8 cellular contexts compared by ENCODE assay signal in the genomic region with DNA sequence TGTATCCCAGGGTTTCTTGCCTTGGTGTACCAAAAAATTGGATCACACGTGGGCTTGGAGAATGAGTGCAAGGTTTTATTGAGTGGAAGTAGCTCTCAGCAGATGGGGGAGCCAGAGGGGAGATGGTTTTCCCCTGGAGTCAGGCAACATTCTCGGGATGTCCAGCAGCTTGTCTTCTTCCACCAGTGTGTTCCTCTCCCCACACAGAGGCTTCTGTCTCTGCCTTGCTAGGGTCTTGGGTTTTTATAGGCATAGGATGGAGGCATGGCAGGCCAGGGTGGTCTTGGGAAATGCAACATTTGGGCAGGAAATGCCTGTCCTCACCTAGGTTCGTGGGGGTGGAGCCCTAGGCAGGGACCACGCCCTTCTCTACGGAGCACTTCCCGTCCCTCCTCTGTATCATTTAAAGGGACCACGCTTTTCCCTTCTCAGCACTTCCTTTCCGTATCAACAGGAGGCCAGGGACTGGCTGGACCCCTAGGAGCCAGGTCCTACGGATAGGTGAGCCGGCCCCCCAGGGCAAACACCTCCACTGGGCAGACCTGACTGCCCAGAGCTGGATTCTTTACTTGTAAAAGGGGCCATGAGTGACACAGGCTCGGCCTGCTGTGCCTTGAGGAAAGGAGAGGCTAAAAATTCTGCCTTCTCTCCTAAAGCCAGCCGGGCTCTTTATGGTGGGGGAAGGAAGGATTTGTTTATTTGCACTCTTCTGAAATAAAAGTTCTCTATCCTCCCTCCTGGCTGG. TPM values are rescaled to one million over a fixed set of nuclear protein-coding genes. Genes with fewer than 3 reads are reported as not detected.
DNase-seq lines count a peak whose midpoint lies in the region; ATAC-seq and TF ChIP-seq lines count a peak whose summit lies in the region.

No MANE protein-coding gene starts in this region.

- peak; percentile 52 for DNase-seq in RWPE1 (ENCODE audit: low spot score)
- DNase-seq in activated T-helper 9 cell treated with anti-CD3 and anti-CD28 coated beads, Interleukin-2, amount 50 U/mL, for 16 hours (ENCODE audit: low read depth) = peak; percentile 47
- DNase-seq in Right ventricle myocardium superior = peak; percentile 80
- DNase-seq in renal cortical epithelial cell (ENCODE audit: low read depth) = peak; percentile 32
- no peak for DNase-seq in hippocampal formation (lab: John Stamatoyannopoulos, UW)
- DNase-seq in NCI-H2171 treated with DMSO at 0.1 percent for 48 hours (lab: John Stamatoyannopoulos, UW) = no peak

- peak overlapping the region; percentile 79 for H3K27ac ChIP-seq in RWPE1

- ATAC-seq in HG02642 (IDR thresholded peaks at IDR 0.05; ENCODE audit: poor library complexity, unreplicated experiment) (peak; percentile 54), Right ventricle myocardium superior (ENCODE audit: poor library complexity) (peak; percentile 82)

- POLR2A ChIA-PET in RWPE1 (lab: Yijun Ruan, JAX; ENCODE audit: low non-redundant PET) = no interaction called here

- peaks cover 26% of the 10 kb centered on the region for H3K4me1 ChIP-seq in ES-I3 (ENCODE audit: insufficient read depth, low read length)

- H3K9me3 ChIP-seq in ES-I3 (ENCODE audit: control insufficient read depth, insufficient read depth, low read length) = no peaks in the 10 kb centered on the region

- no peaks in the 10 kb centered on the region for H3K36me3 ChIP-seq in ES-I3 (ENCODE audit: insufficient read depth, low read length)

- H3K9ac ChIP-seq in ES-I3 (ENCODE audit: low read depth, low read length) = peak overlapping the region; percentile 40; the same call in 1 of the 2 replicates

- intact Hi-C loops in Right ventricle myocardium superior (cut with DNase I) = no loop called here

- no peak for TF ChIP-seq CTCF in RWPE1 (conservative IDR thresholded peaks at IDR 0.05; ENCODE audit: low read depth)

- CTCF ChIA-PET in RWPE1 (lab: Yijun Ruan, JAX) = no interaction called here

RNA-seq across cellular contexts. Expression of a gene that starts 55.3 kb away (rescaled TPM):
- total RNA-seq in Right ventricle myocardium superior (0.30 TPM), renal cortical epithelial cell (0.10 TPM in 1 of 2 replicates, not detected in the other)

Comparison
In these comparisons a context has a peak if more than half of its experiments do, and no peak if none do; other contexts are left out.
1. DNase-seq: peak in RWPE1 (single experiment), activated T-helper 9 cell treated with anti-CD3 and anti-CD28 coated beads, Interleukin-2, amount 50 U/mL, for 16 hours (single experiment), Right ventricle myocardium superior (single experiment) and renal cortical epithelial cell (single experiment); none in hippocampal formation (0 of 2) and NCI-H2171 treated with DMSO at 0.1 percent for 48 hours (single experiment).